In the genomic region with DNA sequence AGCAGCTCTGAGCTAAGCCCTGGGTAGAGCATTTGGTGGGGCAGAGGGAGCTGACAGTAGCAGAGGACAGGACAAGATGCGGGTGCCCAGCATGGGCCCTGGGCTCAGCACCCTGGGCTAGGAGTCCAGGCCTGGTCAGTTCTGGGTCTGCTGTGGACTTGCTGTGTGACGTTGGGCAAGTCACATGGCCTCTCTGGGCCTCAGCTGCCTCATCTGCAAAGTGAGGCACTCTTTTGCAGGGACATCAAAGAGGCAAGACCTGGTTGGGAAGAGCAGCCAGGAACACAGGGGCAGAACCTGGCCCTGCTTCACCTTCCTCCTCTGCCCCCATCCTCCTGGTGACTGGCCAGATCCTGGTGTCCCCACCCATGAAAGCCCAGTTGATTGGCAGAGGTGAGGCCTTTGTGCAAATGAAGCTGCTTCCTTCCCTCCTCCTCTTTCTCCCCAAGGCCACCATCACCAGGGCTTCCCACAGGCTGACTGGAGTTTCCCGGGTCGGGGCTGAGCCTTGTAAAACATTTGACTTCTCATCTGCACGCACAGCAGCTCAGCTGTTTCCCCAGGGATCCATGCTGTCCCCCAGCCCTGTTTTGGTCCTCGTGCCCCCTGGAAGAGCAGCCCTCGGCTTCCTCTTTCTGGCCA, we compare ENCODE assay signal across 22 cellular contexts.
DNase-seq lines count a peak whose midpoint lies in the region; ATAC-seq and TF ChIP-seq lines count a peak whose summit lies in the region.
"Had no signal": no experiment of that assay in that cellular context is flagged by ENCODE, and none has a peak within 500 bp of the region (broad histone marks: within the 10 kb centered on the region; RNA-seq: fewer than 3 reads in every experiment).

No MANE protein-coding gene starts in this region.

- ATAC-seq in HG03354 (IDR thresholded peaks at IDR 0.05; ENCODE audit: poor library complexity, severe bottlenecking, unreplicated experiment): no peak
- ATAC-seq: activated CD4-positive, alpha-beta T cell treated with anti-CD3 and anti-CD28 coated beads for 36 hours; activated T-cell treated with anti-CD3 and anti-CD28 coated beads, Interleukin-2, amount 50 U/mL, for 4 hours had no signal

- H3K9me3 Mint-ChIP-seq in neural progenitor cell: no peaks in the 10 kb centered on the region
- H3K9me3 Mint-ChIP-seq: activated naive CD8-positive, alpha-beta T cell treated with anti-CD3 and anti-CD28 coated beads for 36 hours; activated T-cell treated with anti-CD3 and anti-CD28 coated beads, Interleukin-2, amount 50 U/mL, for 4 hours; CD14-positive monocyte; T-helper 2 cell treated with Interferon-gamma antibody and Interleukin-4, amounts not matched to agents 5 μg/mL and 100 μg/mL, for 36 hours had no signal

- H3K4me2 ChIP-seq in neural progenitor cell: no peak overlapping the region

- DNase-seq in NCI-H1092 treated with DMSO at 0.1 percent for 48 hours (lab: John Stamatoyannopoulos, UW) (peak; percentile 15), NCI-H1092 (lab: John Stamatoyannopoulos, UW) (no peak), HT-29 (ENCODE audit: low spot score) (peak; percentile 10), coronary artery (ENCODE audit: low spot score) (peak; percentile 63), neural progenitor cell (ENCODE audit: low spot score) (no peak), foreskin fibroblast (no peak), NCI-H774 (lab: John Stamatoyannopoulos, UW) (no peak)
- DNase-seq: activated CD4-positive, alpha-beta T cell treated with anti-CD3 and anti-CD28 coated beads for 36 hours; activated naive CD8-positive, alpha-beta T cell treated with anti-CD3 and anti-CD28 coated beads for 36 hours; activated T-cell treated with anti-CD3 and anti-CD28 coated beads, Interleukin-2, amount 50 U/mL, for 4 hours; dermis blood vessel endothelial cell; DMS79; NCI-H2227 treated with DMSO at 0.1 percent for 48 hours; stimulated activated CD4-positive, alpha-beta T cell treated with anti-CD3 and anti-CD28 coated beads, Interleukin-2, amount 100 ng/mL, for 48 hours; stimulated activated CD8-positive, alpha-beta memory T cell treated with anti-CD3 and anti-CD28 coated beads, Interleukin-4, amount 100 ng/mL, for 48 hours had no signal

- H3K9ac ChIP-seq in neural progenitor cell: no peak overlapping the region

- no peak overlapping the region for H3K4me3 Mint-ChIP-seq in neural progenitor cell
- H3K4me3 Mint-ChIP-seq: activated CD4-positive, alpha-beta T cell treated with anti-CD3 and anti-CD28 coated beads for 36 hours; activated naive CD8-positive, alpha-beta T cell treated with anti-CD3 and anti-CD28 coated beads for 36 hours; activated T-cell treated with anti-CD3 and anti-CD28 coated beads, Interleukin-2, amount 50 U/mL, for 4 hours; brain; CD14-positive monocyte; IgD-negative memory B cell; T-helper 2 cell treated with Interferon-gamma antibody and Interleukin-4, amounts not matched to agents 5 μg/mL and 100 μg/mL, for 36 hours had no signal

- H3K27me3 Mint-ChIP-seq in neural progenitor cell (ENCODE audit: insufficient read depth, low read depth): peaks cover 5% of the 10 kb centered on the region
- H3K27me3 Mint-ChIP-seq: activated CD4-positive, alpha-beta T cell treated with anti-CD3 and anti-CD28 coated beads for 36 hours; activated naive CD8-positive, alpha-beta T cell treated with anti-CD3 and anti-CD28 coated beads for 36 hours had no signal

- no peak overlapping the region for H3K4me3 ChIP-seq in coronary artery
- no peak overlapping the region for H3K4me3 ChIP-seq in neural progenitor cell
- H3K4me3 ChIP-seq in foreskin fibroblast (ENCODE audit: low read depth in 1 of 2, low read length in 2 of 2): no peak overlapping the region
- H3K4me3 ChIP-seq: SJSA1 had no signal

- H3K27me3 ChIP-seq in neural progenitor cell: no peaks in the 10 kb centered on the region
- H3K27me3 ChIP-seq: SJSA1 had no signal

- peaks cover 3% of the 10 kb centered on the region for H3K4me1 Mint-ChIP-seq in neural progenitor cell
- H3K4me1 Mint-ChIP-seq: activated CD4-positive, alpha-beta T cell treated with anti-CD3 and anti-CD28 coated beads for 36 hours; activated naive CD8-positive, alpha-beta T cell treated with anti-CD3 and anti-CD28 coated beads for 36 hours; CD14-positive monocyte; IgD-negative memory B cell had no signal

- H3K27ac Mint-ChIP-seq in neural progenitor cell: peak overlapping the region; percentile 17
- H3K27ac Mint-ChIP-seq: activated CD4-positive, alpha-beta T cell treated with anti-CD3 and anti-CD28 coated beads for 36 hours; activated naive CD8-positive, alpha-beta T cell treated with anti-CD3 and anti-CD28 coated beads for 36 hours; IgD-negative memory B cell; T-helper 2 cell treated with Interferon-gamma antibody and Interleukin-4, amounts not matched to agents 5 μg/mL and 100 μg/mL, for 36 hours had no signal

- no peak for TF ChIP-seq CTCF in coronary artery (IDR thresholded peaks at IDR 0.05)
- TF ChIP-seq CTCF in neural progenitor cell (IDR thresholded peaks at IDR 0.05): no peak
- TF ChIP-seq CTCF in foreskin fibroblast (IDR thresholded peaks at IDR 0.05; ENCODE audit: low read depth, low read length): no peak

- no peak overlapping the region for H2AFZ ChIP-seq in neural progenitor cell (replicated peaks)

- peaks cover 7% of the 10 kb centered on the region for H3K4me1 ChIP-seq in neural progenitor cell
- H3K4me1 ChIP-seq: SJSA1 had no signal

- H3K36me3 Mint-ChIP-seq in neural progenitor cell: no peaks in the 10 kb centered on the region
- H3K36me3 Mint-ChIP-seq: activated naive CD8-positive, alpha-beta T cell treated with anti-CD3 and anti-CD28 coated beads for 36 hours; brain; CD14-positive monocyte; IgD-negative memory B cell had no signal

- peaks cover 6% of the 10 kb centered on the region for H3F3A ChIP-seq in neural progenitor cell (ENCODE audit: low read depth)

- no peak overlapping the region for H3K27ac ChIP-seq in coronary artery
- no peak overlapping the region for H3K27ac ChIP-seq in neural progenitor cell
- H3K27ac ChIP-seq: 22Rv1, SJSA1 had no signal

- H3K9me3 ChIP-seq in neural progenitor cell (ENCODE audit: low read depth): no peaks in the 10 kb centered on the region
- H3K9me3 ChIP-seq: SJSA1 had no signal

- H4K20me1 ChIP-seq in neural progenitor cell (ENCODE audit: low read depth): no peaks in the 10 kb centered on the region

- H3K36me3 ChIP-seq in neural progenitor cell: no peaks in the 10 kb centered on the region
- H3K36me3 ChIP-seq: SJSA1 had no signal

- H3K79me2 ChIP-seq in neural progenitor cell (ENCODE audit: low read depth): no peaks in the 10 kb centered on the region

Comparison
In these comparisons a context has a peak if more than half of its experiments do, and no peak if none do; other contexts are left out.
1. DNase-seq: peak in NCI-H1092 treated with DMSO at 0.1 percent for 48 hours (single experiment), HT-29 (single experiment) and coronary artery (single experiment); none in NCI-H1092 (single experiment), neural progenitor cell (single experiment), foreskin fibroblast (0 of 2) and NCI-H774 (single experiment).